15 cellular contexts compared by ENCODE assay signal in genomic region chr12:131129839-131130238, GRCh38.
A peak's percentile ranks its signal among the peaks of the same experiment; 100 is the strongest.
DNase-seq lines count a peak whose midpoint lies in the region; ATAC-seq and TF ChIP-seq lines count a peak whose summit lies in the region.
"Had no signal": no experiment of that assay in that cellular context is flagged by ENCODE, and none has a peak within 500 bp of the region (broad histone marks: within the 10 kb centered on the region; RNA-seq: fewer than 3 reads in every experiment).

No MANE protein-coding gene starts in this region.

- TF ChIP-seq CTCF in MM.1S (IDR thresholded peaks at IDR 0.05; ENCODE audit: low read length) = no peak

- 37 to 45% methylated on average over 11 of the region's 11 CpGs for WGBS in GM23248 (ENCODE audit: low coverage in 1 of 2, low lambda C conversion rate in 2 of 2, missing lambda C conversion rate in 2 of 2), 2 experiments

- H3K9ac ChIP-seq in GM23248 (no peak overlapping the region), MM.1S (ENCODE audit: low read length) (no peak overlapping the region)

- no peak for ATAC-seq in sciatic nerve
- ATAC-seq in HG03135 (IDR thresholded peaks at IDR 0.05; ENCODE audit: unreplicated experiment) = no peak
- no peak for ATAC-seq in HG02588 (IDR thresholded peaks at IDR 0.05; ENCODE audit: unreplicated experiment)

- H3K36me3 ChIP-seq in GM23248 (ENCODE audit: low read depth) = no peaks in the 10 kb centered on the region
- no peaks in the 10 kb centered on the region for H3K36me3 ChIP-seq in MM.1S (replicated peaks; ENCODE audit: insufficient read depth, low read length)
- H3K36me3 ChIP-seq: ovary, stomach had no signal

- no peaks in the 10 kb centered on the region for H3F3A ChIP-seq in GM23248 (ENCODE audit: insufficient read depth)
- H3F3A ChIP-seq in MM.1S (ENCODE audit: insufficient read depth, low read length) = no peaks in the 10 kb centered on the region

- intact Hi-C loops in sciatic nerve (cut with DNase I) = no loop called here

- H3K27ac ChIP-seq in GM23248 = no peak overlapping the region
- no peak overlapping the region for H3K27ac ChIP-seq in MM.1S (ENCODE audit: low read length)
- H3K27ac ChIP-seq: ovary, RWPE1, stomach had no signal

- H3K9me2 ChIP-seq in GM23248 (ENCODE audit: insufficient read depth) (no peaks in the 10 kb centered on the region), MM.1S (replicated peaks; ENCODE audit: insufficient read depth, low read length) (no peaks in the 10 kb centered on the region)

- H3K9me3 ChIP-seq in GM23248 (ENCODE audit: low read depth) (no peaks in the 10 kb centered on the region), MM.1S (replicated peaks; ENCODE audit: insufficient read depth, low read length) (no peaks in the 10 kb centered on the region)
- H3K9me3 ChIP-seq: ovary, stomach had no signal

- H4K20me1 ChIP-seq in GM23248 (ENCODE audit: insufficient read depth) (no peaks in the 10 kb centered on the region), MM.1S (ENCODE audit: insufficient read depth, low read length) (no peaks in the 10 kb centered on the region)

- H3K79me2 ChIP-seq in GM23248 (ENCODE audit: insufficient read depth) = no peaks in the 10 kb centered on the region
- H3K79me2 ChIP-seq in MM.1S (ENCODE audit: low read length) = no peaks in the 10 kb centered on the region

- in situ Hi-C loops in GM23248 (cut with MboI) = no loop called here

- H3K4me1 ChIP-seq in GM23248 (ENCODE audit: insufficient read depth) (no peaks in the 10 kb centered on the region), MM.1S (ENCODE audit: low read length) (no peaks in the 10 kb centered on the region)

- H3K4me3 ChIP-seq in GM23248 = no peak overlapping the region
- no peak overlapping the region for H3K4me3 ChIP-seq in MM.1S (ENCODE audit: low read length)
- H3K4me3 ChIP-seq: ovary, stomach had no signal

- H3K27me3 ChIP-seq in GM23248 (replicated peaks; ENCODE audit: insufficient read depth) (no peaks in the 10 kb centered on the region), MM.1S (replicated peaks; ENCODE audit: insufficient read depth, low read length) (peaks cover 9% of the 10 kb centered on the region; the same call in 1 of the 2 replicates)
- H3K27me3 ChIP-seq: ovary, stomach had no signal

- H2AFZ ChIP-seq in GM23248 (no peak overlapping the region), MM.1S (ENCODE audit: low read length) (no peak overlapping the region)

- H3K4me2 ChIP-seq in GM23248 (ENCODE audit: unreplicated experiment) (no peak overlapping the region), MM.1S (ENCODE audit: low read depth, low read length) (no peak overlapping the region)

- peak; percentile 63 for DNase-seq in GM23248
- DNase-seq in NCI-H146 treated with DMSO at 0.1 percent for 48 hours (lab: John Stamatoyannopoulos, UW; ENCODE audit: unreplicated experiment) = peak; percentile 3
- peak; percentile 56 for DNase-seq in ecto neural progenitor cell (ENCODE audit: low spot score)
- peak; percentile 42 for DNase-seq in sciatic nerve (ENCODE audit: low spot score)
- no peak for DNase-seq in MM.1S
- DNase-seq: activated CD4-positive, alpha-beta T cell treated with anti-CD3 and anti-CD28 coated beads, Interleukin-2, amount 50 U/mL, for 1 hour; amygdala; midbrain; NCI-H1930; NCI-H526 treated with DMSO at 0.1 percent for 48 hours; stomach had no signal
